ENCODE assay signal across 8 cellular contexts in genomic region chr12:19915392-19916192, GRCh38.
DNase-seq lines count a peak whose midpoint lies in the region; ATAC-seq, FAIRE-seq and TF ChIP-seq lines count a peak whose summit lies in the region.

No MANE protein-coding gene starts in this region.

- H3K9ac ChIP-seq in keratinocyte (ENCODE audit: control insufficient read depth, extremely low read depth, insufficient read depth, low read length): no peak overlapping the region

- no peaks in the 10 kb centered on the region for H3K9me1 ChIP-seq in keratinocyte (ENCODE audit: control insufficient read depth, extremely low read depth, insufficient read depth, low read length)

- no peak overlapping the region for H3K4me2 ChIP-seq in keratinocyte (ENCODE audit: control insufficient read depth, extremely low read depth, insufficient read depth, low read depth, low read length)

- H4K20me1 ChIP-seq in keratinocyte (ENCODE audit: control insufficient read depth, extremely low read depth, insufficient read depth, low read length): no peaks in the 10 kb centered on the region

- peak; percentile 54 for ATAC-seq in upper lobe of right lung

- no peak for FAIRE-seq in keratinocyte (lab: Jason Lieb, UNC)

- dilution Hi-C loops in keratinocyte (cut with MboI; ENCODE audit: extremely low pct_ligation_motif_present, low sequenced_read_pairs): loop anchor here (25.0 kb wide), 1 partner anchor 178 kb away; no protein-coding TSS in a partner anchor

- TF ChIP-seq CTCF in GM10266 (IDR thresholded peaks at IDR 0.05; ENCODE audit: control insufficient read depth, insufficient read depth, low read depth, missing control alignments): peak; percentile 48
- TF ChIP-seq CTCF in astrocyte of the cerebellum (IDR thresholded peaks at IDR 0.05; ENCODE audit: low read depth, low read length, missing control alignments): peak; percentile 49
- TF ChIP-seq CTCF in keratinocyte (optimal IDR thresholded peaks at IDR 0.05 in 1 of 3, IDR thresholded peaks at IDR 0.05 in 1 of 3, conservative IDR thresholded peaks at IDR 0.05 in 1 of 3; ENCODE audit: extremely low read depth in 1 of 3, insufficient read depth in 2 of 3, low read length in 3 of 3): peak in 2 of 3 experiments; percentile 28 to 32
- TF ChIP-seq CTCF in upper lobe of right lung (IDR thresholded peaks at IDR 0.05): peak; percentile 66

- no peak overlapping the region for H3K27ac ChIP-seq in keratinocyte (ENCODE audit: control insufficient read depth, insufficient read depth, low read length)
- no peak overlapping the region for H3K27ac ChIP-seq in upper lobe of right lung

- no peaks in the 10 kb centered on the region for H3K36me3 ChIP-seq in keratinocyte (ENCODE audit: control insufficient read depth in 2 of 2, extremely low read depth in 1 of 2, insufficient read depth in 2 of 2, low read length in 2 of 2)
- H3K36me3 ChIP-seq in upper lobe of right lung: no peaks in the 10 kb centered on the region

- in situ Hi-C loops in astrocyte of the cerebellum (cut with HindIII; ENCODE audit: low sequenced_read_pairs): loop anchor here (10.0 kb wide), 1 partner anchor 299 kb away; no protein-coding TSS in a partner anchor

- no peak for DNase-seq in GM10266 (ENCODE audit: extremely low spot score)
- DNase-seq in NCI-H1092 (lab: John Stamatoyannopoulos, UW): peak; percentile 47
- peak; percentile 47 for DNase-seq in astrocyte of the cerebellum (ENCODE audit: low read depth)
- DNase-seq in keratinocyte (ENCODE audit: low read depth, low spot score): no peak
- DNase-seq in upper lobe of right lung: no peak
- no peak for DNase-seq in activated CD4-positive, CD25-positive, alpha-beta regulatory T cell (lab: John Stamatoyannopoulos, UW)
- no peak for DNase-seq in C1 segment of cervical spinal cord (lab: John Stamatoyannopoulos, UW)
- no peak for DNase-seq in activated CD4-positive, alpha-beta T cell treated with anti-CD3 and anti-CD28 coated beads, Interleukin-2, amount 50 U/mL, for 1 hour

- H3K4me3 ChIP-seq in astrocyte of the cerebellum (ENCODE audit: low read depth, low read length) (no peak overlapping the region), keratinocyte (ENCODE audit: control insufficient read depth in 2 of 3, extremely low read depth in 1 of 3, insufficient read depth in 2 of 3, low read depth in 1 of 3, low read length in 3 of 3) (no peak overlapping the region), upper lobe of right lung (no peak overlapping the region)

- H3K4me1 ChIP-seq in keratinocyte (ENCODE audit: control insufficient read depth, extremely low read depth, insufficient read depth, low read length) (no peaks in the 10 kb centered on the region), upper lobe of right lung (no peaks in the 10 kb centered on the region)

- H2AFZ ChIP-seq in keratinocyte (ENCODE audit: control insufficient read depth, low read length): no peak overlapping the region

- H3K9me3 ChIP-seq in keratinocyte (ENCODE audit: control insufficient read depth, low read depth, low read length): no peaks in the 10 kb centered on the region
- no peaks in the 10 kb centered on the region for H3K9me3 ChIP-seq in upper lobe of right lung

- H3K79me2 ChIP-seq in keratinocyte (ENCODE audit: control insufficient read depth, insufficient read depth, low read length): no peaks in the 10 kb centered on the region

- H3K27me3 ChIP-seq in keratinocyte (ENCODE audit: control insufficient read depth, extremely low read depth, insufficient read depth, low read length): no peaks in the 10 kb centered on the region
- no peaks in the 10 kb centered on the region for H3K27me3 ChIP-seq in upper lobe of right lung

- intact Hi-C loops in upper lobe of right lung (cut with DNase I): no loop called here

Comparison
In these comparisons a context has a peak if more than half of its experiments do, and no peak if none do; other contexts are left out.
1. DNase-seq: peak in NCI-H1092 (single experiment) and astrocyte of the cerebellum (single experiment); none in GM10266 (single experiment), keratinocyte (single experiment), upper lobe of right lung (single experiment), activated CD4-positive, CD25-positive, alpha-beta regulatory T cell (0 of 4), C1 segment of cervical spinal cord (0 of 14) and activated CD4-positive, alpha-beta T cell treated with anti-CD3 and anti-CD28 coated beads, Interleukin-2, amount 50 U/mL, for 1 hour (single experiment).
2. Peak in every context shown above with its lines, with median percentiles within 50 percentile points of each other: CTCF ChIP-seq.